11 cellular contexts compared by ENCODE assay signal in genomic region chr9:19233344-19233743, GRCh38.
A peak's percentile ranks its signal among the peaks of the same experiment; 100 is the strongest.
DNase-seq lines count a peak whose midpoint lies in the region; ATAC-seq and TF ChIP-seq lines count a peak whose summit lies in the region.
"Had no signal": no experiment of that assay in that cellular context is flagged by ENCODE, and none has a peak within 500 bp of the region (broad histone marks: within the 10 kb centered on the region; RNA-seq: fewer than 3 reads in every experiment).

No MANE protein-coding gene starts in this region.

- H3K36me3 ChIP-seq in BLaER1 treated with 17β-estradiol and CSF1 and Interleukin-3, amounts not matched to agents 10 nM and 100 nM = peaks cover 0 to 24% (median 0%) of the 10 kb centered on the region in 11 experiments; a peak in 4 of 22 replicates
- H3K36me3 ChIP-seq in KMS-11 (ENCODE audit: insufficient read depth) (no peaks in the 10 kb centered on the region), neuron (ENCODE audit: insufficient read depth, low read length) (no peaks in the 10 kb centered on the region)
- no peaks in the 10 kb centered on the region for H3K36me3 ChIP-seq in effector memory CD4-positive, alpha-beta T cell (ENCODE audit: control insufficient read depth, insufficient read depth, low read length)

- no peak for DNase-seq in effector memory CD4-positive, alpha-beta T cell
- no peak for DNase-seq in AG20443 (ENCODE audit: low spot score)
- DNase-seq: activated T-cell treated with anti-CD3 and anti-CD28 coated beads, Interleukin-2, amount 50 U/mL, for 4 hours; stimulated activated naive CD4-positive, alpha-beta T cell treated with Interleukin-2 at 50 U/mL for 16 hours; T-helper 9 cell had no signal

- H3K4me1 ChIP-seq in BLaER1 treated with 17β-estradiol and CSF1 and Interleukin-3, amounts not matched to agents 10 nM and 100 nM = peaks cover 28 to 62% (median 33%) of the 10 kb centered on the region in 10 experiments
- H3K4me1 ChIP-seq in KMS-11 (ENCODE audit: low read depth, poor library complexity, severe bottlenecking) (peaks cover 37% of the 10 kb centered on the region), neuron (ENCODE audit: insufficient read depth, low read length) (peaks cover 21% of the 10 kb centered on the region)
- H3K4me1 ChIP-seq in effector memory CD4-positive, alpha-beta T cell (ENCODE audit: control insufficient read depth, insufficient read depth, low read length, poor library complexity, severe bottlenecking) = peaks cover 15% of the 10 kb centered on the region

- ATAC-seq in HG02763 (IDR thresholded peaks at IDR 0.05; ENCODE audit: unreplicated experiment) = no peak
- ATAC-seq in GM19328 (IDR thresholded peaks at IDR 0.05; ENCODE audit: unreplicated experiment) = no peak
- ATAC-seq in GM21447 (IDR thresholded peaks at IDR 0.05; ENCODE audit: unreplicated experiment) = no peak
- ATAC-seq: activated T-cell treated with anti-CD3 and anti-CD28 coated beads, Interleukin-2, amount 50 U/mL, for 4 hours had no signal

- H3K9me3 ChIP-seq in BLaER1 treated with 17β-estradiol and CSF1 and Interleukin-3, amounts not matched to agents 10 nM and 100 nM (replicated peaks in 1 of 11) = no peaks in the 10 kb centered on the region
- no peaks in the 10 kb centered on the region for H3K9me3 ChIP-seq in effector memory CD4-positive, alpha-beta T cell (ENCODE audit: control insufficient read depth, low read length)
- H3K9me3 ChIP-seq in neuron (ENCODE audit: low read length) = no peaks in the 10 kb centered on the region

- H4K20me1 ChIP-seq in BLaER1 treated with 17β-estradiol and CSF1 and Interleukin-3, amounts not matched to agents 10 nM and 100 nM = peaks cover 12 to 69% (median 52%) of the 10 kb centered on the region in 11 experiments; a peak in 20 of 22 replicates
- no peaks in the 10 kb centered on the region for H4K20me1 ChIP-seq in KMS-11 (ENCODE audit: insufficient read depth)

- no peak overlapping the region for H3K27ac ChIP-seq in BLaER1 treated with 17β-estradiol and CSF1 and Interleukin-3, amounts not matched to agents 10 nM and 100 nM
- H3K27ac ChIP-seq in KMS-11 = peak overlapping the region; percentile 35; the same call in 1 of the 2 replicates
- no peak overlapping the region for H3K27ac ChIP-seq in effector memory CD4-positive, alpha-beta T cell (ENCODE audit: insufficient read depth, low read length, poor library complexity, severe bottlenecking)

- TF ChIP-seq CTCF in KMS-11 (conservative IDR thresholded peaks at IDR 0.05; ENCODE audit: low read depth, low read length) = no peak

- H2AFZ ChIP-seq in KMS-11 (ENCODE audit: low read depth) = no peak overlapping the region
- H2AFZ ChIP-seq in neuron (ENCODE audit: low read depth, low read length) = no peak overlapping the region

- peak overlapping the region in 5 of 11 experiments; percentile 8 to 99 (median 95); a peak in 6 of 22 replicates for H3K9ac ChIP-seq in BLaER1 treated with 17β-estradiol and CSF1 and Interleukin-3, amounts not matched to agents 10 nM and 100 nM
- H3K9ac ChIP-seq in KMS-11 = no peak overlapping the region; the same call in 1 of the 2 replicates

- peak overlapping the region; percentile 82 to 98 (median 90) for H3K4me2 ChIP-seq in BLaER1 treated with 17β-estradiol and CSF1 and Interleukin-3, amounts not matched to agents 10 nM and 100 nM
- peak overlapping the region; percentile 99 for H3K4me2 ChIP-seq in KMS-11

- H3K27me3 ChIP-seq in BLaER1 treated with 17β-estradiol and CSF1 and Interleukin-3, amounts not matched to agents 10 nM and 100 nM = peaks cover 0 to 29% (median 23%) of the 10 kb centered on the region in 11 experiments; a peak in 19 of 22 replicates
- no peaks in the 10 kb centered on the region for H3K27me3 ChIP-seq in KMS-11 (ENCODE audit: insufficient read depth, low read depth)
- H3K27me3 ChIP-seq in effector memory CD4-positive, alpha-beta T cell (replicated peaks; ENCODE audit: control insufficient read depth, insufficient read depth, low read length, poor library complexity, severe bottlenecking) = no peaks in the 10 kb centered on the region
- H3K27me3 ChIP-seq in neuron (ENCODE audit: insufficient read depth, low read length) = no peaks in the 10 kb centered on the region

- peaks cover 44% of the 10 kb centered on the region; the same call in 1 of the 2 replicates for H3K79me2 ChIP-seq in KMS-11 (ENCODE audit: insufficient read depth, low read depth)

- H3K4me3 ChIP-seq in BLaER1 treated with 17β-estradiol and CSF1 and Interleukin-3, amounts not matched to agents 10 nM and 100 nM = peak overlapping the region in 3 of 10 experiments; percentile 89 to 100 (median 99); a peak in 6 of 20 replicates
- H3K4me3 ChIP-seq in KMS-11 (IDR thresholded peaks at IDR 0.05; ENCODE audit: insufficient read depth, low read depth, low read length) (no peak overlapping the region), neuron (ENCODE audit: low read length) (peak overlapping the region; percentile 69)
- peak overlapping the region; percentile 30 for H3K4me3 ChIP-seq in effector memory CD4-positive, alpha-beta T cell (ENCODE audit: insufficient read depth, low read depth, low read length, poor library complexity, severe bottlenecking)
